In the genomic region with DNA sequence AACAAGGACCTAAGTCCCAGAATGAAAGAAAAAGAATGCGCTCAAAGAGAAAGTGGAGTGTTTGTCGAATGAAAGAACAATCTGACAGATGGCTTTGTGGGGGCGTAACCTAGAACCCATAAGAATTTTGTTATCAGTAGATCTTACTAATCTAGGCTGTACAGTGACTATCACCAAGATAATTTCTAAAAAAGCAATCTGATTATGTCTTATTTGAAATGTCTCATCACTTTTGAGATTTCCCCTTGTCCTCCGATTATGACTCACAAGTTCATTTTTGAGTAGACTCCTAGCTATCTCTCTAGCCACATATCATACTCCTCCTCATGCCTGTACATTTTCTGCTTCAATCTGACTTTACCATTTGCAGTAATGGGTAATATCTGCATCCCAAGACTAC, we compare ENCODE assay signal across 14 cellular contexts.
DNase-seq lines count a peak whose midpoint lies in the region; ATAC-seq and TF ChIP-seq lines count a peak whose summit lies in the region.
"Had no signal": no experiment of that assay in that cellular context is flagged by ENCODE, and none has a peak within 500 bp of the region (broad histone marks: within the 10 kb centered on the region; RNA-seq: fewer than 3 reads in every experiment).

No MANE protein-coding gene starts in this region.

- no peaks in the 10 kb centered on the region for H3K4me1 Mint-ChIP-seq in Caco-2 (ENCODE audit: low read depth, unreplicated experiment)

- POLR2A ChIA-PET in Caco-2 (lab: Charles Lee) = no interaction called here

- H3K27me3 Mint-ChIP-seq in Caco-2 (ENCODE audit: insufficient read depth, unreplicated experiment) = peaks cover 5% of the 10 kb centered on the region
- H3K27me3 Mint-ChIP-seq: CD4-positive, alpha-beta T cell had no signal

- H3K27me3 ChIP-seq in ascending aorta = no peaks in the 10 kb centered on the region
- H3K27me3 ChIP-seq in Caco-2 (replicated peaks; ENCODE audit: control insufficient read depth, insufficient read depth, low read length) = no peaks in the 10 kb centered on the region

- H3K27ac ChIP-seq in ascending aorta = no peak overlapping the region

- no peaks in the 10 kb centered on the region for H3K9me3 ChIP-seq in ascending aorta
- H3K9me3 ChIP-seq in Caco-2 = no peaks in the 10 kb centered on the region
- H3K9me3 ChIP-seq: mucosa of descending colon had no signal

- H3K4me1 ChIP-seq in ascending aorta = no peaks in the 10 kb centered on the region
- H3K4me1 ChIP-seq in Caco-2 = peaks cover 4% of the 10 kb centered on the region; the same call in 1 of the 2 replicates

- no peak overlapping the region for H3K4me3 Mint-ChIP-seq in Caco-2 (ENCODE audit: unreplicated experiment)
- H3K4me3 Mint-ChIP-seq: activated CD4-positive, alpha-beta T cell treated with anti-CD3 and anti-CD28 coated beads, Interleukin-2, amount 10 ng/mL, durations not matched to agents 24 days and 14 days; CD4-positive, alpha-beta T cell had no signal

- H3K27ac Mint-ChIP-seq in Caco-2 (ENCODE audit: unreplicated experiment) = no peak overlapping the region
- H3K27ac Mint-ChIP-seq: activated CD4-positive, alpha-beta T cell treated with anti-CD3 and anti-CD28 coated beads, Interleukin-2, amount 10 ng/mL, durations not matched to agents 24 days and 14 days; CD4-positive, alpha-beta T cell had no signal

- TF ChIP-seq CTCF in GM12864 (IDR thresholded peaks at IDR 0.05; ENCODE audit: low read depth, low read length, missing control alignments) = no peak
- TF ChIP-seq CTCF in ascending aorta (IDR thresholded peaks at IDR 0.05) = no peak
- TF ChIP-seq CTCF in Caco-2 (IDR thresholded peaks at IDR 0.05; ENCODE audit: insufficient read depth in 1 of 2, low read depth in 1 of 2, low read length in 1 of 2, severe bottlenecking in 1 of 2, unreplicated experiment in 1 of 2) = no peak

- H3K36me3 ChIP-seq in ascending aorta (no peaks in the 10 kb centered on the region), Caco-2 (ENCODE audit: control insufficient read depth, insufficient read depth, low read length) (no peaks in the 10 kb centered on the region)

- no TSS peak for BruUV-seq in Caco-2 (replicated peaks; lab: Mats Ljungman, UMichigan)

- intact Hi-C loops in ascending aorta (cut with DNase I) = no loop called here
- intact Hi-C loops in Caco-2 (cut with micrococcal nuclease; ENCODE audit: unreplicated experiment) = no loop called here

- no peak overlapping the region; the same call in 1 of the 2 replicates for H3K4me3 ChIP-seq in GM12864 (ENCODE audit: low read depth, low read length)
- H3K4me3 ChIP-seq in ascending aorta = no peak overlapping the region
- no peak overlapping the region for H3K4me3 ChIP-seq in Caco-2 (ENCODE audit: low read depth, low read length)
- H3K4me3 ChIP-seq: mucosa of descending colon had no signal

- CTCF ChIA-PET in Caco-2 (lab: Charles Lee) = no interaction called here

- DNase-seq in GM12864 (ENCODE audit: low read depth) = peak; percentile 76
- no peak for DNase-seq in ascending aorta (ENCODE audit: low spot score in 2 of 2)
- no peak for DNase-seq in left lobe of liver (ENCODE audit: low spot score)
- no peak for DNase-seq in Caco-2
- no peak for DNase-seq in NCI-H146 treated with DMSO at 0.1 percent for 48 hours (lab: John Stamatoyannopoulos, UW; ENCODE audit: unreplicated experiment)
- DNase-seq: activated CD4-positive, alpha-beta T cell treated with anti-CD3 and anti-CD28 coated beads, Interleukin-2, amount 10 ng/mL, durations not matched to agents 24 days and 14 days; CD4-positive, alpha-beta T cell; mucosa of descending colon; NCI-H2107 had no signal

- ATAC-seq in GM18867 (IDR thresholded peaks at IDR 0.05; ENCODE audit: unreplicated experiment) (peak; percentile 46), GM21737 (IDR thresholded peaks at IDR 0.05; ENCODE audit: unreplicated experiment) (peak; percentile 39), HG03354 (IDR thresholded peaks at IDR 0.05; ENCODE audit: poor library complexity, severe bottlenecking, unreplicated experiment) (peak; percentile 44), left lobe of liver (no peak)
- ATAC-seq: HepG2, mucosa of descending colon, sciatic nerve had no signal

- no peaks in the 10 kb centered on the region for H3K9me3 Mint-ChIP-seq in Caco-2 (ENCODE audit: unreplicated experiment)
- H3K9me3 Mint-ChIP-seq: activated CD4-positive, alpha-beta T cell treated with anti-CD3 and anti-CD28 coated beads, Interleukin-2, amount 10 ng/mL, durations not matched to agents 24 days and 14 days; CD4-positive, alpha-beta T cell had no signal

- H3K36me3 Mint-ChIP-seq in Caco-2 (ENCODE audit: insufficient read depth, unreplicated experiment) = no peaks in the 10 kb centered on the region
